In genomic region chr10:12369982-12370381, GRCh38 we compare ENCODE assay signal across 22 cellular contexts. TPM values are rescaled to one million over a fixed set of nuclear protein-coding genes. Genes with fewer than 3 reads are reported as not detected.
DNase-seq lines count a peak whose midpoint lies in the region; ATAC-seq and TF ChIP-seq lines count a peak whose summit lies in the region.
"Had no signal": no experiment of that assay in that cellular context is flagged by ENCODE, and none has a peak within 500 bp of the region (broad histone marks: within the 10 kb centered on the region; RNA-seq: fewer than 3 reads in every experiment).

No MANE protein-coding gene starts in this region.

- no peak overlapping the region for H3K27ac Mint-ChIP-seq in chondrocyte (ENCODE audit: unreplicated experiment)
- H3K27ac Mint-ChIP-seq: GM23338, H9, HFFc6 had no signal

- no peaks in the 10 kb centered on the region for H3K36me3 Mint-ChIP-seq in chondrocyte (ENCODE audit: low read depth)

- H3K27me3 Mint-ChIP-seq in chondrocyte (ENCODE audit: low read depth), result no peaks in the 10 kb centered on the region
- H3K27me3 Mint-ChIP-seq: CD4-positive, alpha-beta memory T cell had no signal

- peaks cover 19% of the 10 kb centered on the region for H3K4me1 Mint-ChIP-seq in chondrocyte (ENCODE audit: low read depth)
- H3K4me1 Mint-ChIP-seq: GM23338, H9 had no signal

- no peak overlapping the region for H3K4me3 Mint-ChIP-seq in chondrocyte (ENCODE audit: unreplicated experiment)
- H3K4me3 Mint-ChIP-seq: CD4-positive, alpha-beta memory T cell; GM23338; H9; HFFc6 had no signal

- no peaks in the 10 kb centered on the region for H3K9me3 Mint-ChIP-seq in chondrocyte (ENCODE audit: low read depth)
- H3K9me3 Mint-ChIP-seq: CD4-positive, alpha-beta memory T cell; GM23338; H9; HFFc6 had no signal

- DNase-seq in cardiac septum (ENCODE audit: low spot score) (peak; percentile 20), Right ventricle myocardium inferior (ENCODE audit: missing footprints) (no peak), chondrocyte (ENCODE audit: low spot score) (peak; percentile 24), mesenteric fat pad (ENCODE audit: low spot score) (peak; percentile 9), NCI-H1436 treated with DMSO at 0.1 percent for 48 hours (lab: John Stamatoyannopoulos, UW) (no peak), C1 segment of cervical spinal cord (lab: John Stamatoyannopoulos, UW) (no peak), NCI-H1694 treated with DMSO at 0.1 percent for 48 hours (lab: John Stamatoyannopoulos, UW) (no peak)
- DNase-seq: 8988T; ACHN; AML-193; BE2C; Calu3; CD4-positive, alpha-beta memory T cell; COR-L47; DMS153; DND-41; H9; HFFc6 had no signal

- TF ChIP-seq CTCF in chondrocyte (IDR thresholded peaks at IDR 0.05), result no peak

- intact Hi-C loops in cardiac septum (cut with DNase I), result no loop called here
- intact Hi-C loops in Right ventricle myocardium inferior (cut with DNase I), result no loop called here

- no peak for ATAC-seq in Right ventricle myocardium inferior
- ATAC-seq: A549, GM12878, GM23338, HCT116 had no signal

RNA-seq across cellular contexts. Expression of gene CAMK1D, which starts 20.6 kb away (rescaled TPM):
- total RNA-seq in cardiac septum (3.2 TPM), Right ventricle myocardium inferior (5.2 TPM), chondrocyte (31.2 to 36.3 TPM (median 34.7 TPM) in 3 replicates), mesenteric fat pad (16.5 TPM)

Comparison
In these comparisons a context has a peak if more than half of its experiments do, and no peak if none do; other contexts are left out.
1. DNase-seq: peak in cardiac septum (single experiment), chondrocyte (single experiment) and mesenteric fat pad (single experiment); none in Right ventricle myocardium inferior (single experiment), NCI-H1436 treated with DMSO at 0.1 percent for 48 hours (single experiment), C1 segment of cervical spinal cord (0 of 14) and NCI-H1694 treated with DMSO at 0.1 percent for 48 hours (single experiment).